Comparison of ENCODE assay signal across 8 cellular contexts in the genomic region with DNA sequence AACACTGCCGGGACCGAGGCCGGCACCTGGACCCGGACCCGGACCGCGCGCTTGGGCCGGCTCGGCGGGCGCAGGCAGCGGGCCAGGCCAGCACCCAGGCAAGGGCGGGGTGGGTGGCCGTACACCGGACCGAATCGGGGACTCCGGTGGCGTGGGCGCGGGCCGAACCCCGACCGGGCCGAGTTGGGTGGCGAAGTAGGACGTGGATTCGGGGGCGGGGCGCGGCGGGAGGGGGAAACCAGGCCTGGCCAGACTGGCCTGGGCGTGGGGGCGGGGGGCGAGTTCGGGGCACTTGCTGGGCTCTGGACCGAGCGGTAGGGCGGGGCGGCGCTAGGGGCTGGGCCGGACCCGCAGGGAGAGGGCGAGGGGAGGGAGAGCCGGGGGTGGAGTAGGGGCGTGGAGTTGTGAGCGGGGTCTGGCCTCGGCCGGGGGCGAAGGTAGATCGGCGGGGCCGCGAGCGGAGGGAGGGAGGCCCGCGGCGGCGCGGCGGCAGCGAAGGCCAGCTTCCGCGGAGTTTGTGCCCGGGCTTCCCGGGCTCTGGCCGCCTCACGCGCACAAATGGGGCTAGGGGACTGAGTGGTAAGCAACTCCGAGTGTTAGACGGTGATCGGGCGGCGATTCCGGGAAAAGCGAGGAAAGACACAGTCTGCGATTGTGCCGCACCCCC. TPM values are rescaled to one million over a fixed set of nuclear protein-coding genes. Genes with fewer than 3 reads are reported as not detected.
DNase-seq lines count a peak whose midpoint lies in the region; ATAC-seq, FAIRE-seq and TF ChIP-seq lines count a peak whose summit lies in the region.

No MANE protein-coding gene starts in this region.

- peak overlapping the region; percentile 47; the same call in 1 of the 2 replicates for H2AFZ ChIP-seq in KMS-11 (ENCODE audit: low read depth)

- H3K36me3 Mint-ChIP-seq in CD8-positive, alpha-beta memory T cell: peaks cover 0 to 2% (median 0%) of the 10 kb centered on the region in 3 donors

- H4K20me1 ChIP-seq in KMS-11 (ENCODE audit: insufficient read depth): no peaks in the 10 kb centered on the region

- H3K9ac ChIP-seq in KMS-11 (no peak overlapping the region; the same call in 1 of the 2 replicates), adipocyte (ENCODE audit: low read length) (peak overlapping the region; percentile 69), kidney (ENCODE audit: low read length in 2 of 2) (peak overlapping the region in 1 of 2 donors; percentile 40), stomach smooth muscle (ENCODE audit: low read length in 2 of 2) (peak overlapping the region; percentile 38 to 42)

- no peaks in the 10 kb centered on the region for H3K27me3 ChIP-seq in CD8-positive, alpha-beta memory T cell (ENCODE audit: insufficient read depth, low read length, poor library complexity, severe bottlenecking)
- 0 out of 2 replicates have a peak, but pooled peaks cover 4% of the 10 kb centered on the region for H3K27me3 ChIP-seq in KMS-11 (ENCODE audit: insufficient read depth, low read depth)
- no peaks in the 10 kb centered on the region for H3K27me3 ChIP-seq in adipocyte (replicated peaks; ENCODE audit: control insufficient read depth, insufficient read depth, low read length)
- H3K27me3 ChIP-seq in stomach smooth muscle (ENCODE audit: control insufficient read depth in 1 of 2, insufficient read depth in 2 of 2, low read length in 2 of 2): no peaks in the 10 kb centered on the region

- H3K4me2 ChIP-seq in KMS-11: peak overlapping the region; percentile 54; the same call in 1 of the 2 replicates

- peak overlapping the region; percentile 41 for H3K4me3 ChIP-seq in CD8-positive, alpha-beta memory T cell (ENCODE audit: low read length)
- H3K4me3 ChIP-seq in KMS-11 (IDR thresholded peaks at IDR 0.05; ENCODE audit: insufficient read depth, low read depth, low read length) (no peak overlapping the region), adipocyte (ENCODE audit: low read length) (peak overlapping the region; percentile 75), kidney (ENCODE audit: low read length in 2 of 2) (peak overlapping the region; percentile 44 to 63), stomach smooth muscle (ENCODE audit: low read length in 2 of 2) (peak overlapping the region; percentile 59 to 73)

- no peaks in the 10 kb centered on the region for H3K27me3 Mint-ChIP-seq in CD8-positive, alpha-beta memory T cell

- no peak for FAIRE-seq in kidney (lab: Jason Lieb, UNC)

- POLR2A ChIA-PET in CD8-positive, alpha-beta memory T cell (lab: Charles Lee): interaction anchor here (0.7 to 1.0 kb wide), 2 partner anchors 19 to 261 kb away, joined by 4 read pairs; no protein-coding TSS in a partner anchor

- intact Hi-C loops in kidney (cut with DNase I): no loop called here

- TF ChIP-seq CTCF in KMS-11 (conservative IDR thresholded peaks at IDR 0.05; ENCODE audit: low read depth, low read length) (no peak), kidney (IDR thresholded peaks at IDR 0.05; ENCODE audit: borderline replicate concordance, extremely low read depth, insufficient read depth) (no peak)

- H3K9me3 Mint-ChIP-seq in CD8-positive, alpha-beta memory T cell: peaks cover 0 to 1% (median 0%) of the 10 kb centered on the region in 5 donors

- no peak overlapping the region for H3K27ac ChIP-seq in CD8-positive, alpha-beta memory T cell (ENCODE audit: low read depth, low read length)
- no peak overlapping the region for H3K27ac ChIP-seq in KMS-11
- H3K27ac ChIP-seq in kidney (ENCODE audit: low read depth in 2 of 2, low read length in 2 of 2): no peak overlapping the region
- H3K27ac ChIP-seq in stomach smooth muscle (ENCODE audit: low read length): peak overlapping the region; percentile 31

- CTCF ChIA-PET in CD8-positive, alpha-beta memory T cell (lab: Charles Lee): interaction anchor here (1.1 kb wide), 1 partner anchor 9 kb away, joined by 3 read pairs; no protein-coding TSS in a partner anchor

- H3K4me1 ChIP-seq in CD8-positive, alpha-beta memory T cell (ENCODE audit: insufficient read depth, low read length): no peaks in the 10 kb centered on the region
- H3K4me1 ChIP-seq in KMS-11 (ENCODE audit: low read depth, poor library complexity, severe bottlenecking) (peaks cover 4% of the 10 kb centered on the region), adipocyte (ENCODE audit: control insufficient read depth, insufficient read depth, low read length) (peaks cover 3% of the 10 kb centered on the region), kidney (ENCODE audit: control insufficient read depth in 1 of 2, insufficient read depth in 1 of 2, low read depth in 1 of 2, low read length in 2 of 2) (no peaks in the 10 kb centered on the region), stomach smooth muscle (ENCODE audit: control insufficient read depth, insufficient read depth, low read length) (peaks cover 2% of the 10 kb centered on the region)

- ATAC-seq in GM21737 (IDR thresholded peaks at IDR 0.05; ENCODE audit: unreplicated experiment) (no peak), GM19452 (IDR thresholded peaks at IDR 0.05; ENCODE audit: unreplicated experiment) (no peak), HG03135 (IDR thresholded peaks at IDR 0.05; ENCODE audit: unreplicated experiment) (no peak)

- peak in 3 of 5 donors; percentile 13 to 57 (median 34) for DNase-seq in CD8-positive, alpha-beta memory T cell
- DNase-seq in adipocyte (ENCODE audit: low read depth): peak; percentile 54
- DNase-seq in kidney: peak; percentile 89

- no peaks in the 10 kb centered on the region for H3K9me3 ChIP-seq in CD8-positive, alpha-beta memory T cell (ENCODE audit: low read length)
- H3K9me3 ChIP-seq in adipocyte (ENCODE audit: control insufficient read depth, low read length): no peaks in the 10 kb centered on the region
- H3K9me3 ChIP-seq in kidney (ENCODE audit: control insufficient read depth in 1 of 2, low read length in 2 of 2): no peaks in the 10 kb centered on the region
- no peaks in the 10 kb centered on the region for H3K9me3 ChIP-seq in stomach smooth muscle (ENCODE audit: control insufficient read depth in 2 of 2, low read length in 2 of 2)

- H3K27ac Mint-ChIP-seq in CD8-positive, alpha-beta memory T cell: peak overlapping the region in 2 of 8 donors; percentile 14 to 63

- H3K4me1 Mint-ChIP-seq in CD8-positive, alpha-beta memory T cell: peaks cover 15 to 32% (median 18%) of the 10 kb centered on the region in 3 donors

- no peaks in the 10 kb centered on the region for H3K79me2 ChIP-seq in KMS-11 (ENCODE audit: insufficient read depth, low read depth)

- peak overlapping the region in 1 of 7 donors; percentile 80 for H3K4me3 Mint-ChIP-seq in CD8-positive, alpha-beta memory T cell

- no peaks in the 10 kb centered on the region for H3K36me3 ChIP-seq in CD8-positive, alpha-beta memory T cell (ENCODE audit: insufficient read depth, low read length)
- H3K36me3 ChIP-seq in KMS-11 (ENCODE audit: insufficient read depth) (no peaks in the 10 kb centered on the region), adipocyte (ENCODE audit: control insufficient read depth, insufficient read depth, low read length, severe bottlenecking) (no peaks in the 10 kb centered on the region), kidney (ENCODE audit: control insufficient read depth in 1 of 2, insufficient read depth in 2 of 2, low read length in 2 of 2) (no peaks in the 10 kb centered on the region), stomach smooth muscle (ENCODE audit: control insufficient read depth in 2 of 2, insufficient read depth in 2 of 2, low read length in 2 of 2) (no peaks in the 10 kb centered on the region)

RNA-seq across cellular contexts. Expression of a gene that starts 1.8 kb away (rescaled TPM):
- total RNA-seq in CD8-positive, alpha-beta memory T cell: 10 to 100 TPM; 10.7 to 12.1 TPM
- 2.7 TPM for polyA plus RNA-seq in CD8-positive, alpha-beta memory T cell
- 14.1 TPM for total RNA-seq in kidney
- polyA plus RNA-seq in kidney (ENCODE audit: insufficient read depth, low read depth, low replicate concordance): 3.9 TPM

Comparison
In these comparisons a context has a peak if more than half of its experiments do, and no peak if none do; other contexts are left out.
1. DNase-seq: peak in every context shown above with its lines; median percentile 89 in kidney; 54 in adipocyte; 34 in CD8-positive, alpha-beta memory T cell.